ENCODE assay signal across 27 cellular contexts in genomic region chr1:183375381-183375780, GRCh38. TPM values are rescaled to one million over a fixed set of nuclear protein-coding genes. Genes with fewer than 3 reads are reported as not detected.
"Had no signal": no experiment of that assay in that cellular context is flagged by ENCODE, and none has a peak within 500 bp of the region (broad histone marks: within the 10 kb centered on the region; RNA-seq: fewer than 3 reads in every experiment).

No MANE protein-coding gene starts in this region.

- H3K27me3 Mint-ChIP-seq: type B pancreatic cell had no signal

- H3K4me2 ChIP-seq: hepatocyte, neural progenitor cell had no signal

- H3K9me3 ChIP-seq: left ventricle myocardium inferior, neutrophil, right atrium auricular region, testis, thyroid gland, uterus had no signal

- H3K4me1 Mint-ChIP-seq: naive B cell; natural killer cell; stimulated activated naive B cell treated with anti-CD40 and anti-IgM and Interleukin-4, amounts not matched to agents 10 μg/mL and 1 μg/mL and 100 μg/mL, for 72 hours had no signal

- H3K36me3 Mint-ChIP-seq: mesothelial cell of epicardium; naive B cell; natural killer cell; neural progenitor cell; stimulated activated naive B cell treated with anti-CD40 and anti-IgM and Interleukin-4, amounts not matched to agents 10 μg/mL and 1 μg/mL and 100 μg/mL, for 72 hours; type B pancreatic cell had no signal

- ATAC-seq: natural killer cell; sciatic nerve; stimulated activated naive B cell treated with anti-CD40 and anti-IgM and Interleukin-4, amounts not matched to agents 10 μg/mL and 1 μg/mL and 100 μg/mL, for 72 hours; stimulated activated naive CD8-positive, alpha-beta T cell treated with anti-CD3 and anti-CD28 coated beads, Interleukin-15, Interleukin-2, amounts not matched to agents 100 U/mL and 50 U/mL, for 24 hours had no signal

- H3K36me3 ChIP-seq: left ventricle myocardium inferior, neural progenitor cell, neutrophil, right atrium auricular region, stomach, thyroid gland, uterus had no signal

- H3K27ac Mint-ChIP-seq: mesothelial cell of epicardium; naive B cell; natural killer cell; nephron progenitor cell; neural progenitor cell; stimulated activated naive B cell treated with anti-CD40 and anti-IgM and Interleukin-4, amounts not matched to agents 10 μg/mL and 1 μg/mL and 100 μg/mL, for 72 hours; type B pancreatic cell had no signal

- H3K4me3 ChIP-seq: hepatocyte, left ventricle myocardium inferior, lung, neural progenitor cell, right atrium auricular region, skin epidermis, stomach, testis, thyroid gland, uterus had no signal

- H3K9ac ChIP-seq: neural progenitor cell, parathyroid adenoma had no signal

- H2AFZ ChIP-seq: hepatocyte, neural progenitor cell, parathyroid adenoma had no signal

- H3K79me2 ChIP-seq: hepatocyte had no signal

- DNase-seq: islet precursor cell; left ventricle myocardium inferior; naive B cell; natural killer cell; nephron progenitor cell; occipital lobe; stimulated activated CD4-positive, alpha-beta T cell treated with anti-CD3 and anti-CD28 coated beads, Interleukin-12 subunit alpha, Interleukin-12 subunit beta, amount 100 ng/mL, for 4 hours; stimulated activated CD4-positive, alpha-beta T cell treated with anti-CD3 and anti-CD28 coated beads, Interleukin-15, amount 100 ng/mL, for 24 hours; stimulated activated CD4-positive, alpha-beta T cell treated with anti-CD3 and anti-CD28 coated beads, Interleukin-2, amount 100 ng/mL, for 24 hours; stimulated activated CD4-positive, alpha-beta T cell treated with anti-CD3 and anti-CD28 coated beads, Interleukin-4, amount 100 ng/mL, for 1 hour; stimulated activated naive B cell treated with anti-CD40 and anti-IgM and Interleukin-4, amounts not matched to agents 10 μg/mL and 1 μg/mL and 100 μg/mL, for 72 hours; stimulated activated naive CD8-positive, alpha-beta T cell treated with anti-CD3 and anti-CD28 coated beads, Interleukin-15, Interleukin-2, amounts not matched to agents 100 U/mL and 50 U/mL, for 24 hours; stomach; testis; thyroid gland; uterus had no signal

- H3K4me3 Mint-ChIP-seq: mesothelial cell of epicardium; naive B cell; natural killer cell; nephron progenitor cell; neural progenitor cell; stimulated activated naive B cell treated with anti-CD40 and anti-IgM and Interleukin-4, amounts not matched to agents 10 μg/mL and 1 μg/mL and 100 μg/mL, for 72 hours; type B pancreatic cell had no signal

- H3K4me1 ChIP-seq: left ventricle myocardium inferior, neural progenitor cell, stomach, testis, uterus had no signal

- H3K9me3 Mint-ChIP-seq: nephron progenitor cell, neural progenitor cell, type B pancreatic cell had no signal

- H3K27me3 ChIP-seq: hepatocyte, neural progenitor cell, right atrium auricular region, testis, thyroid gland, uterus had no signal

- H3K27ac ChIP-seq: hepatocyte, left ventricle myocardium inferior, neural progenitor cell, neutrophil, parathyroid adenoma, right atrium auricular region, skin epidermis, stomach, testis, thyroid gland, uterus had no signal

RNA-seq across cellular contexts. Expression of gene NMNAT2, which starts 42.8 kb away (rescaled TPM):
- total RNA-seq: mononuclear cell, natural killer cell had no signal
